Comparison of ENCODE assay signal across 8 cellular contexts in the genomic region with DNA sequence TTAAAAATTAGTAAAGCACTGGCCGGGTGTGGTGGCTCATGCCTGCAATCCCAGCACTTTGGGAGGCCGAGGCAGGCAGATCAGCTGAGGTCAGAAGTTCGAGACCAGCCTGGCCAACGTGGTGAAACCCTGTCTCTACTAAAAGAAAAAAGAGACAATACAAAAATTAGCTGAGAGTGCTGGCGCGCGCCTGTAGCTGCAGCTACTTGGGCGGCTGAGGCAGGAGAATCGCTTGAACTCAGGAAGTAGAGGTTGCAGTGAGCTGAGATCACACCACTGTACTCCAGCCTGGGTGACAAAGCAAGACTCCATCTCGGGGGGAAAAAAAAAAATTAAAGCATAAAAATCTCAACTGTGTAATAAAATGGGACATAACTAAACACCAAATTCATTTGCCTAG. TPM values are rescaled to one million over a fixed set of nuclear protein-coding genes. Genes with fewer than 3 reads are reported as not detected.
A peak's percentile ranks its signal among the peaks of the same experiment; 100 is the strongest.
DNase-seq lines count a peak whose midpoint lies in the region; ATAC-seq lines count a peak whose summit lies in the region.
"Not testable (repeated sequence)": the region's sequence is repeated elsewhere in the genome, so short reads cannot be mapped to it uniquely, and the experiment has no call there.

No MANE protein-coding gene starts in this region.

- H3K36me3 ChIP-seq in BLaER1 treated with 17β-estradiol and CSF1 and Interleukin-3, amounts not matched to agents 10 nM and 100 nM, result peaks cover 11 to 86% (median 58%) of the 10 kb centered on the region in 11 experiments; a peak in 20 of 22 replicates

- H4K20me1 ChIP-seq in BLaER1 treated with 17β-estradiol and CSF1 and Interleukin-3, amounts not matched to agents 10 nM and 100 nM, result peaks cover 91 to 100% (median 99%) of the 10 kb centered on the region in 11 experiments

- not testable (repeated sequence) for H3K27me3 Mint-ChIP-seq in activated CD8-positive, alpha-beta T cell treated with anti-CD3 and anti-CD28 coated beads, Interleukin-2, amount 10 ng/mL, durations not matched to agents 7 days and 5 days (ENCODE audit: low read depth); activated T-helper 2 cell treated with anti-CD3 and anti-CD28 coated beads, Interferon-gamma antibody, Interleukin-2, Interleukin-4, amounts not matched to agents 10 μg/mL and 5 μg/mL and 100 μg/mL, durations not matched to agents 14 hours and 24 hours and 36 hours (ENCODE audit: low read depth); activated naive CD8-positive, alpha-beta T cell treated with anti-CD3 and anti-CD28 coated beads, Interleukin-2, amount 10 ng/mL, durations not matched to agents 7 days and 5 days; memory B cell

- H3K4me2 ChIP-seq in BLaER1 treated with 17β-estradiol and CSF1 and Interleukin-3, amounts not matched to agents 10 nM and 100 nM, result peak overlapping the region in 7 of 11 experiments; percentile 1 to 54 (median 24); a peak in 9 of 22 replicates

- H3K4me3 ChIP-seq in BLaER1 treated with 17β-estradiol and CSF1 and Interleukin-3, amounts not matched to agents 10 nM and 100 nM; Jurkat, Clone E6-1 (ENCODE audit: low read length): not testable (repeated sequence)

- H3K27ac Mint-ChIP-seq in activated CD8-positive, alpha-beta T cell treated with anti-CD3 and anti-CD28 coated beads, Interleukin-2, amount 10 ng/mL, durations not matched to agents 7 days and 5 days, result peak overlapping the region; percentile 83
- H3K27ac Mint-ChIP-seq in activated T-helper 2 cell treated with anti-CD3 and anti-CD28 coated beads, Interferon-gamma antibody, Interleukin-2, Interleukin-4, amounts not matched to agents 10 μg/mL and 5 μg/mL and 100 μg/mL, durations not matched to agents 14 hours and 24 hours and 36 hours, result peak overlapping the region; percentile 36
- H3K27ac Mint-ChIP-seq in activated naive CD8-positive, alpha-beta T cell treated with anti-CD3 and anti-CD28 coated beads, Interleukin-2, amount 10 ng/mL, durations not matched to agents 7 days and 5 days, result peak overlapping the region; percentile 76
- peak overlapping the region; percentile 49 for H3K27ac Mint-ChIP-seq in memory B cell

- H3K4me1 ChIP-seq in BLaER1 treated with 17β-estradiol and CSF1 and Interleukin-3, amounts not matched to agents 10 nM and 100 nM, result peaks cover 45 to 92% (median 58%) of the 10 kb centered on the region in 10 experiments

- DNase-seq in Jurkat, Clone E6-1 (ENCODE audit: low read depth, low spot score), result peak; percentile 39
- DNase-seq in activated CD4-positive, alpha-beta T cell treated with anti-CD3 and anti-CD28 coated beads for 1 hour, result peak; percentile 18
- peak; percentile 61 for DNase-seq in activated CD8-positive, alpha-beta T cell treated with anti-CD3 and anti-CD28 coated beads, Interleukin-2, amount 10 ng/mL, durations not matched to agents 7 days and 5 days
- DNase-seq in activated T-helper 2 cell treated with anti-CD3 and anti-CD28 coated beads, Interferon-gamma antibody, Interleukin-2, Interleukin-4, amounts not matched to agents 10 μg/mL and 5 μg/mL and 100 μg/mL, durations not matched to agents 14 hours and 24 hours and 36 hours (ENCODE audit: low spot score); activated naive CD8-positive, alpha-beta T cell treated with anti-CD3 and anti-CD28 coated beads, Interleukin-2, amount 10 ng/mL, durations not matched to agents 7 days and 5 days; memory B cell (ENCODE audit: low spot score in 2 of 2): not testable (repeated sequence)
- DNase-seq in stimulated activated CD4-positive, alpha-beta T cell treated with anti-CD3 and anti-CD28 coated beads, Interleukin-4, amount 100 ng/mL, for 1 hour, result peak; percentile 8

- H3K27me3 ChIP-seq in BLaER1 treated with 17β-estradiol and CSF1 and Interleukin-3, amounts not matched to agents 10 nM and 100 nM, result not testable (repeated sequence)

- H3K4me3 Mint-ChIP-seq in activated CD8-positive, alpha-beta T cell treated with anti-CD3 and anti-CD28 coated beads, Interleukin-2, amount 10 ng/mL, durations not matched to agents 7 days and 5 days, result peak overlapping the region; percentile 52
- H3K4me3 Mint-ChIP-seq in activated T-helper 2 cell treated with anti-CD3 and anti-CD28 coated beads, Interferon-gamma antibody, Interleukin-2, Interleukin-4, amounts not matched to agents 10 μg/mL and 5 μg/mL and 100 μg/mL, durations not matched to agents 14 hours and 24 hours and 36 hours (ENCODE audit: low read depth); memory B cell: not testable (repeated sequence)
- H3K4me3 Mint-ChIP-seq in activated naive CD8-positive, alpha-beta T cell treated with anti-CD3 and anti-CD28 coated beads, Interleukin-2, amount 10 ng/mL, durations not matched to agents 7 days and 5 days, result peak overlapping the region; percentile 65

- peaks cover 0 to 32% (median 13%) of the 10 kb centered on the region in 11 experiments; a peak in 12 of 22 replicates for H3K9me3 ChIP-seq in BLaER1 treated with 17β-estradiol and CSF1 and Interleukin-3, amounts not matched to agents 10 nM and 100 nM (replicated peaks in 1 of 11)

- ATAC-seq in activated CD8-positive, alpha-beta T cell treated with anti-CD3 and anti-CD28 coated beads, Interleukin-2, amount 10 ng/mL, durations not matched to agents 7 days and 5 days, result peak; percentile 60
- peak; percentile 71 for ATAC-seq in activated naive CD8-positive, alpha-beta T cell treated with anti-CD3 and anti-CD28 coated beads, Interleukin-2, amount 10 ng/mL, durations not matched to agents 7 days and 5 days (ENCODE audit: low read depth)
- not testable (repeated sequence) for ATAC-seq in memory B cell (ENCODE audit: low read depth)

- not testable (repeated sequence) for H3K9ac ChIP-seq in BLaER1 treated with 17β-estradiol and CSF1 and Interleukin-3, amounts not matched to agents 10 nM and 100 nM

- peaks cover 63% of the 10 kb centered on the region for H3K4me1 Mint-ChIP-seq in activated CD8-positive, alpha-beta T cell treated with anti-CD3 and anti-CD28 coated beads, Interleukin-2, amount 10 ng/mL, durations not matched to agents 7 days and 5 days (ENCODE audit: low read depth)
- H3K4me1 Mint-ChIP-seq in activated T-helper 2 cell treated with anti-CD3 and anti-CD28 coated beads, Interferon-gamma antibody, Interleukin-2, Interleukin-4, amounts not matched to agents 10 μg/mL and 5 μg/mL and 100 μg/mL, durations not matched to agents 14 hours and 24 hours and 36 hours (ENCODE audit: low read depth), result peaks cover 58% of the 10 kb centered on the region
- H3K4me1 Mint-ChIP-seq in activated naive CD8-positive, alpha-beta T cell treated with anti-CD3 and anti-CD28 coated beads, Interleukin-2, amount 10 ng/mL, durations not matched to agents 7 days and 5 days, result peaks cover 43% of the 10 kb centered on the region
- H3K4me1 Mint-ChIP-seq in memory B cell, result peaks cover 45% of the 10 kb centered on the region

- H3K27ac ChIP-seq in BLaER1 treated with 17β-estradiol and CSF1 and Interleukin-3, amounts not matched to agents 10 nM and 100 nM, result peak overlapping the region in 4 of 11 experiments; percentile 3 to 36 (median 22); a peak in 5 of 22 replicates

- intact Hi-C loops in activated T-helper 2 cell treated with anti-CD3 and anti-CD28 coated beads, Interferon-gamma antibody, Interleukin-2, Interleukin-4, amounts not matched to agents 10 μg/mL and 5 μg/mL and 100 μg/mL, durations not matched to agents 14 hours and 24 hours and 36 hours (cut with micrococcal nuclease), result not testable (repeated sequence)

- POLR2A ChIA-PET in activated CD8-positive, alpha-beta T cell treated with anti-CD3 and anti-CD28 coated beads, Interleukin-2, amount 10 ng/mL, durations not matched to agents 7 days and 5 days (lab: Charles Lee), result interaction anchor here (2.3 to 3.6 kb wide), 2 partner anchors 12 to 56 kb away, joined by 5 to 15 read pairs; no protein-coding TSS in a partner anchor
- POLR2A ChIA-PET in activated naive CD8-positive, alpha-beta T cell treated with anti-CD3 and anti-CD28 coated beads, Interleukin-2, amount 10 ng/mL, durations not matched to agents 7 days and 5 days (lab: Charles Lee), result not testable (repeated sequence)

- H3K36me3 Mint-ChIP-seq in activated CD8-positive, alpha-beta T cell treated with anti-CD3 and anti-CD28 coated beads, Interleukin-2, amount 10 ng/mL, durations not matched to agents 7 days and 5 days (ENCODE audit: low read depth), result peaks cover 43% of the 10 kb centered on the region
- H3K36me3 Mint-ChIP-seq in activated T-helper 2 cell treated with anti-CD3 and anti-CD28 coated beads, Interferon-gamma antibody, Interleukin-2, Interleukin-4, amounts not matched to agents 10 μg/mL and 5 μg/mL and 100 μg/mL, durations not matched to agents 14 hours and 24 hours and 36 hours (ENCODE audit: low read depth), result peaks cover 52% of the 10 kb centered on the region
- peaks cover 26% of the 10 kb centered on the region for H3K36me3 Mint-ChIP-seq in activated naive CD8-positive, alpha-beta T cell treated with anti-CD3 and anti-CD28 coated beads, Interleukin-2, amount 10 ng/mL, durations not matched to agents 7 days and 5 days
- H3K36me3 Mint-ChIP-seq in memory B cell, result peaks cover 10% of the 10 kb centered on the region

- CTCF ChIA-PET in activated CD8-positive, alpha-beta T cell treated with anti-CD3 and anti-CD28 coated beads, Interleukin-2, amount 10 ng/mL, durations not matched to agents 7 days and 5 days (lab: Charles Lee), result interaction anchor here (0.9 to 1.1 kb wide), 2 partner anchors 11 to 12 kb away, joined by 3 read pairs; no protein-coding TSS in a partner anchor

- H3K9me3 Mint-ChIP-seq in activated CD8-positive, alpha-beta T cell treated with anti-CD3 and anti-CD28 coated beads, Interleukin-2, amount 10 ng/mL, durations not matched to agents 7 days and 5 days (ENCODE audit: insufficient read depth); activated T-helper 2 cell treated with anti-CD3 and anti-CD28 coated beads, Interferon-gamma antibody, Interleukin-2, Interleukin-4, amounts not matched to agents 10 μg/mL and 5 μg/mL and 100 μg/mL, durations not matched to agents 14 hours and 24 hours and 36 hours; activated naive CD8-positive, alpha-beta T cell treated with anti-CD3 and anti-CD28 coated beads, Interleukin-2, amount 10 ng/mL, durations not matched to agents 7 days and 5 days; memory B cell: not testable (repeated sequence)

RNA-seq across cellular contexts. Expression of a gene that starts 58.1 kb away (rescaled TPM):
- polyA plus RNA-seq in Jurkat, Clone E6-1 (2012; ENCODE audit: insufficient read depth, insufficient read length), result 43.9 TPM
- 100 to 1,000 TPM; 165 to 166 TPM for total RNA-seq in activated CD8-positive, alpha-beta T cell treated with anti-CD3 and anti-CD28 coated beads, Interleukin-2, amount 10 ng/mL, durations not matched to agents 7 days and 5 days
- 168 and 169 TPM in 2 replicates for total RNA-seq in activated T-helper 2 cell treated with anti-CD3 and anti-CD28 coated beads, Interferon-gamma antibody, Interleukin-2, Interleukin-4, amounts not matched to agents 10 μg/mL and 5 μg/mL and 100 μg/mL, durations not matched to agents 14 hours and 24 hours and 36 hours
- 100 to 1,000 TPM; 176 TPM for total RNA-seq in activated naive CD8-positive, alpha-beta T cell treated with anti-CD3 and anti-CD28 coated beads, Interleukin-2, amount 10 ng/mL, durations not matched to agents 7 days and 5 days
